In the genomic region with DNA sequence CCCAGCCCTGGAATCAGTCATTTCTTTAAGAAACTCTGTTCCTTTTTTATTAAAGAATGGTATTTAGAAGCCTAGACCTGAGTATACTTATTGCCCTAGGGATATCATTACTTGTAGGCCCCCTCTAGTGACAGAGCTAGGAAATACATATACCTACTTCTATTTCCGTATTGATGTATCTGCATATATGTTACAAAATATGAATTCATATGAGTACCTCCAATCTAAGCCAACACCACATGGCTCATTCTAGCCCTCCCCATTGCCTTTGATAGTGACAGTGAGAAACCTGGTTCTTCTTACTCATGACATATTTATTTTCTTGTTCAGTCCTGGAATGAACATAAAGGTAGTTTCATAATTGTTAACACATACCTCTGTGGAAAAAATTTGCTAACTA, we compare ENCODE assay signal across 8 cellular contexts.
DNase-seq lines count a peak whose midpoint lies in the region; TF ChIP-seq lines count a peak whose summit lies in the region.

No MANE protein-coding gene starts in this region.

- H3K9ac ChIP-seq in SK-N-SH, result no peak overlapping the region
- H3K9ac ChIP-seq in smooth muscle cell (ENCODE audit: low read depth), result no peak overlapping the region

- in situ Hi-C loops in KBM-7 (cut with MboI; ENCODE audit: low pct_unique_long_range_greater_than_20kb, low sequenced_read_pairs), result no loop called here

- DNase-seq in stimulated activated CD4-positive, alpha-beta T cell treated with anti-CD3 and anti-CD28 coated beads, Interleukin-15, amount 100 ng/mL, for 48 hours (ENCODE audit: low read depth in 2 of 2), result peak; percentile 14 to 27
- no peak for DNase-seq in stimulated activated CD4-positive, alpha-beta T cell treated with anti-CD3 and anti-CD28 coated beads, Interleukin-4, amount 100 ng/mL, for 1 hour
- peak; percentile 75 for DNase-seq in KBM-7
- peak; percentile 25 for DNase-seq in SK-N-SH
- no peak for DNase-seq in esophagus muscularis mucosa (ENCODE audit: extremely low spot score)
- no peak for DNase-seq in smooth muscle cell (lab: John Stamatoyannopoulos, UW; ENCODE audit: unreplicated experiment)
- no peak for DNase-seq in anterior cingulate cortex (lab: John Stamatoyannopoulos, UW)
- no peak for DNase-seq in occipital lobe (lab: John Stamatoyannopoulos, UW)

- 79% methylated on average over 1 of the region's 1 CpG for WGBS in SK-N-SH (ENCODE audit: low lambda C conversion rate)
- WGBS in esophagus muscularis mucosa, result 63% methylated on average over 1 of the region's 1 CpG
- 36% methylated on average over 1 of the region's 1 CpG for WGBS in smooth muscle cell (ENCODE audit: low lambda C conversion rate)

- H2AFZ ChIP-seq in SK-N-SH (ENCODE audit: low read depth) (no peak overlapping the region), smooth muscle cell (ENCODE audit: low read depth) (no peak overlapping the region)

- H3K9me3 ChIP-seq in SK-N-SH (0 out of 2 replicates have a peak, but pooled peaks cover 7% of the 10 kb centered on the region), esophagus muscularis mucosa (peaks cover 0 to 8% (median 4%) of the 10 kb centered on the region in 4 donors), smooth muscle cell (replicated peaks; ENCODE audit: low read depth) (peaks cover 7% of the 10 kb centered on the region)

- H3K36me3 ChIP-seq in SK-N-SH (replicated peaks in 1 of 2; ENCODE audit: control insufficient read depth in 1 of 2, insufficient read depth in 2 of 2, low read length in 1 of 2), result no peaks in the 10 kb centered on the region
- no peaks in the 10 kb centered on the region for H3K36me3 ChIP-seq in esophagus muscularis mucosa
- peaks cover 7% of the 10 kb centered on the region for H3K36me3 ChIP-seq in smooth muscle cell (ENCODE audit: low read depth)

- TF ChIP-seq EP300 in SK-N-SH (IDR thresholded peaks at IDR 0.05; ENCODE audit: borderline replicate concordance in 1 of 2, low read depth in 1 of 2, low read length in 1 of 2) (no peak), esophagus muscularis mucosa (IDR thresholded peaks at IDR 0.05) (no peak)

- H4K20me1 ChIP-seq in SK-N-SH (ENCODE audit: insufficient read depth) (no peaks in the 10 kb centered on the region), smooth muscle cell (ENCODE audit: low read depth) (peaks cover 27% of the 10 kb centered on the region)

- no peak overlapping the region for H3K27ac ChIP-seq in SK-N-SH (ENCODE audit: low read depth in 2 of 2, low read length in 1 of 2)
- no peak overlapping the region for H3K27ac ChIP-seq in esophagus muscularis mucosa (replicated peaks in 1 of 4)
- no peak overlapping the region for H3K27ac ChIP-seq in smooth muscle cell (ENCODE audit: low read depth)

- H3K4me1 ChIP-seq in SK-N-SH (ENCODE audit: control insufficient read depth in 1 of 2, insufficient read depth in 2 of 2, low read depth in 1 of 2, low read length in 1 of 2) (no peaks in the 10 kb centered on the region; a peak in 1 of 4 replicates), esophagus muscularis mucosa (no peaks in the 10 kb centered on the region), smooth muscle cell (ENCODE audit: low read depth) (peaks cover 4% of the 10 kb centered on the region)

- H3K79me2 ChIP-seq in SK-N-SH (ENCODE audit: insufficient read depth) (no peaks in the 10 kb centered on the region), smooth muscle cell (ENCODE audit: low read depth) (peaks cover 17% of the 10 kb centered on the region)

- no peak overlapping the region for H3K4me2 ChIP-seq in SK-N-SH
- no peak overlapping the region for H3K4me2 ChIP-seq in smooth muscle cell

- intact Hi-C loops in esophagus muscularis mucosa (cut with DNase I), result loop anchor here (2.0 kb wide), 1 partner anchor 254 kb away; no protein-coding TSS in a partner anchor

- POLR2A ChIA-PET in SK-N-SH (lab: Yijun Ruan, JAX), result no interaction called here

- peak overlapping the region in 1 of 2 experiments; percentile 10; a peak in 1 of 4 replicates for H3K4me3 ChIP-seq in SK-N-SH (ENCODE audit: low read depth in 2 of 2, low read length in 1 of 2)
- H3K4me3 ChIP-seq in esophagus muscularis mucosa, result no peak overlapping the region
- H3K4me3 ChIP-seq in smooth muscle cell, result no peak overlapping the region

- H3K27me3 ChIP-seq in SK-N-SH (ENCODE audit: insufficient read depth) (no peaks in the 10 kb centered on the region), esophagus muscularis mucosa (no peaks in the 10 kb centered on the region), smooth muscle cell (ENCODE audit: low read depth) (no peaks in the 10 kb centered on the region)

- no peak for TF ChIP-seq POLR2A in esophagus muscularis mucosa (IDR thresholded peaks at IDR 0.05; ENCODE audit: low read depth)

- CTCF ChIA-PET in SK-N-SH (lab: Yijun Ruan, JAX), result interaction anchor here (0.9 to 1.3 kb wide), 4 partner anchors 10 to 255 kb away, joined by 3 to 5 read pairs (median 4); no protein-coding TSS in a partner anchor

- H3K9me2 ChIP-seq in SK-N-SH, result no peaks in the 10 kb centered on the region

- H3F3A ChIP-seq in SK-N-SH (replicated peaks; ENCODE audit: insufficient read depth) (no peaks in the 10 kb centered on the region), smooth muscle cell (ENCODE audit: low read depth) (no peaks in the 10 kb centered on the region)

- TF ChIP-seq RAD21 in SK-N-SH (IDR thresholded peaks at IDR 0.05; ENCODE audit: low read length), result peak; percentile 55

- TF ChIP-seq CTCF in SK-N-SH (IDR thresholded peaks at IDR 0.05) (peak; percentile 59), esophagus muscularis mucosa (IDR thresholded peaks at IDR 0.05) (peak; percentile 22 to 49 (median 22)), smooth muscle cell (IDR thresholded peaks at IDR 0.05; ENCODE audit: borderline replicate concordance, insufficient read depth, poor library complexity, severe bottlenecking) (peak; percentile 37)

TF ChIP-seq in SK-N-SH, 30 proteins besides CTCF, POLR2A, EP300 and RAD21:
- TF ChIP-seq, protein P1, sequence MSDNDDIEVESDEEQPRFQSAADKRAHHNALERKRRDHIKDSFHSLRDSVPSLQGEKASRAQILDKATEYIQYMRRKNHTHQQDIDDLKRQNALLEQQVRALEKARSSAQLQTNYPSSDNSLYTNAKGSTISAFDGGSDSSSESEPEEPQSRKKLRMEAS (IDR thresholded peaks at IDR 0.05; ENCODE audit: low read depth), result no peak
- peak; percentile 47; the same call in 1 of the 2 replicates for TF ChIP-seq SMC3 (IDR thresholded peaks at IDR 0.05; ENCODE audit: low read depth, low read length)

Comparison
In these comparisons a context has a peak if more than half of its experiments do, and no peak if none do; other contexts are left out.
1. DNase-seq: peak in stimulated activated CD4-positive, alpha-beta T cell treated with anti-CD3 and anti-CD28 coated beads, Interleukin-15, amount 100 ng/mL, for 48 hours (2 of 2), KBM-7 (single experiment) and SK-N-SH (single experiment); none in stimulated activated CD4-positive, alpha-beta T cell treated with anti-CD3 and anti-CD28 coated beads, Interleukin-4, amount 100 ng/mL, for 1 hour (single experiment), esophagus muscularis mucosa (single experiment), smooth muscle cell (single experiment), anterior cingulate cortex (0 of 58) and occipital lobe (single experiment).
2. Peak in every context shown above with its lines, with median percentiles within 50 percentile points of each other: CTCF ChIP-seq.